In genomic region chr10:28721318-28721717, GRCh38 we compare ENCODE assay signal across 18 cellular contexts. TPM values are rescaled to one million over a fixed set of nuclear protein-coding genes. Genes with fewer than 3 reads are reported as not detected.
DNase-seq lines count a peak whose midpoint lies in the region; ATAC-seq and TF ChIP-seq lines count a peak whose summit lies in the region.
"Had no signal": no experiment of that assay in that cellular context is flagged by ENCODE, and none has a peak within 500 bp of the region (broad histone marks: within the 10 kb centered on the region; RNA-seq: fewer than 3 reads in every experiment).

No MANE protein-coding gene starts in this region.

- no peak overlapping the region for H3K27ac Mint-ChIP-seq in activated T-cell treated with anti-CD3 and anti-CD28 coated beads, Interleukin-2, amount 50 U/mL, for 72 hours
- H3K27ac Mint-ChIP-seq in WTC11: no peak overlapping the region
- H3K27ac Mint-ChIP-seq: activated CD8-positive, alpha-beta memory T cell treated with anti-CD3 and anti-CD28 coated beads, Interleukin-2, amount 10 ng/mL, durations not matched to agents 7 days and 5 days; CD4-positive, alpha-beta T cell had no signal

- DNase-seq in activated T-cell treated with anti-CD3 and anti-CD28 coated beads, Interleukin-2, amount 50 U/mL, for 72 hours: no peak
- DNase-seq in activated T-cell treated with anti-CD3 and anti-CD28 coated beads for 4 hours: no peak
- DNase-seq in WTC11 (ENCODE audit: low spot score): no peak
- DNase-seq in GM10266 (ENCODE audit: extremely low spot score): no peak
- DNase-seq in colonic mucosa: no peak
- DNase-seq: activated CD4-positive, CD25-positive, alpha-beta regulatory T cell; activated CD8-positive, alpha-beta memory T cell treated with anti-CD3 and anti-CD28 coated beads, Interleukin-2, amount 10 ng/mL, durations not matched to agents 7 days and 5 days; CD4-positive, alpha-beta T cell; esophagus squamous epithelium; NCI-H226; SIG-M5; T-helper 2 cell had no signal

- peak overlapping the region; percentile 69; the same call in 1 of the 2 replicates for H3K9ac ChIP-seq in iPS-20b (ENCODE audit: low read depth, low read length)
- H3K9ac ChIP-seq in skeletal muscle satellite cell (ENCODE audit: low read depth, low read length): no peak overlapping the region
- no peak overlapping the region for H3K9ac ChIP-seq in colonic mucosa (ENCODE audit: low read depth in 2 of 2, low read length in 2 of 2)
- H3K9ac ChIP-seq: KMS-11 had no signal

- H3K9me3 ChIP-seq in iPS-20b (ENCODE audit: insufficient read depth, low read depth, low read length) (no peaks in the 10 kb centered on the region), skeletal muscle satellite cell (replicated peaks; ENCODE audit: low read length) (no peaks in the 10 kb centered on the region), colonic mucosa (no peaks in the 10 kb centered on the region)
- H3K9me3 ChIP-seq: esophagus squamous epithelium, prostate gland had no signal

- peaks cover 54% of the 10 kb centered on the region for H3K27me3 Mint-ChIP-seq in activated T-cell treated with anti-CD3 and anti-CD28 coated beads, Interleukin-2, amount 50 U/mL, for 72 hours (ENCODE audit: low read depth)
- H3K27me3 Mint-ChIP-seq in WTC11 (ENCODE audit: low read depth): peaks cover 28% of the 10 kb centered on the region

- H3K4me1 ChIP-seq in iPS-20b (ENCODE audit: insufficient read depth, low read length) (peaks cover 8% of the 10 kb centered on the region), skeletal muscle satellite cell (ENCODE audit: control insufficient read depth, insufficient read depth, low read length) (peaks cover 21% of the 10 kb centered on the region), colonic mucosa (no peaks in the 10 kb centered on the region)
- H3K4me1 ChIP-seq: prostate gland had no signal

- H3K4me3 ChIP-seq in iPS-20b (ENCODE audit: low read length): peak overlapping the region; percentile 81
- H3K4me3 ChIP-seq in skeletal muscle satellite cell (ENCODE audit: low read length): no peak overlapping the region
- no peak overlapping the region for H3K4me3 ChIP-seq in colonic mucosa

- no peak for TF ChIP-seq CTCF in WTC11 (IDR thresholded peaks at IDR 0.05)
- TF ChIP-seq CTCF in GM10266 (IDR thresholded peaks at IDR 0.05; ENCODE audit: control insufficient read depth, insufficient read depth, low read depth, missing control alignments): no peak
- no peak for TF ChIP-seq CTCF in colonic mucosa (IDR thresholded peaks at IDR 0.05)

- no peaks in the 10 kb centered on the region for H3K9me3 Mint-ChIP-seq in activated T-cell treated with anti-CD3 and anti-CD28 coated beads, Interleukin-2, amount 50 U/mL, for 72 hours
- peaks cover 7% of the 10 kb centered on the region for H3K9me3 Mint-ChIP-seq in WTC11
- H3K9me3 Mint-ChIP-seq: CD4-positive, alpha-beta T cell; stimulated activated naive CD8-positive, alpha-beta T cell treated with anti-CD3 and anti-CD28 coated beads, Interleukin-15, amount 100 ng/mL, for 72 hours had no signal

- POLR2A ChIA-PET in WTC11 (lab: Charles Lee): no interaction called here

- H3K27me3 ChIP-seq in iPS-20b (ENCODE audit: insufficient read depth, low read length): peaks cover 35% of the 10 kb centered on the region
- H3K27me3 ChIP-seq in skeletal muscle satellite cell (ENCODE audit: control insufficient read depth, insufficient read depth, low read length): no peaks in the 10 kb centered on the region
- H3K27me3 ChIP-seq in colonic mucosa: peaks cover 13% of the 10 kb centered on the region

- peak overlapping the region; percentile 86 for H3K4me2 ChIP-seq in skeletal muscle satellite cell (ENCODE audit: low read length)
- H3K4me2 ChIP-seq: KMS-11 had no signal

- intact Hi-C loops in colonic mucosa (cut with DNase I): no loop called here

- peaks cover 9% of the 10 kb centered on the region for H3K4me1 Mint-ChIP-seq in activated T-cell treated with anti-CD3 and anti-CD28 coated beads, Interleukin-2, amount 50 U/mL, for 72 hours (ENCODE audit: low read depth)
- H3K4me1 Mint-ChIP-seq in WTC11: peaks cover 17% of the 10 kb centered on the region

- ATAC-seq in activated T-cell treated with anti-CD3 and anti-CD28 coated beads, Interleukin-2, amount 50 U/mL, for 72 hours (replicated peaks in 1 of 2): no peak
- no peak for ATAC-seq in WTC11
- ATAC-seq in HG02885 (IDR thresholded peaks at IDR 0.05; ENCODE audit: poor library complexity, unreplicated experiment): no peak
- ATAC-seq: activated CD8-positive, alpha-beta memory T cell treated with anti-CD3 and anti-CD28 coated beads, Interleukin-2, amount 10 ng/mL, durations not matched to agents 7 days and 5 days had no signal

- H3K4me3 Mint-ChIP-seq in activated T-cell treated with anti-CD3 and anti-CD28 coated beads, Interleukin-2, amount 50 U/mL, for 72 hours: peak overlapping the region; percentile 68
- peak overlapping the region; percentile 74 for H3K4me3 Mint-ChIP-seq in WTC11

- CTCF ChIA-PET in WTC11 (lab: Charles Lee): interaction anchor here (0.6 to 1.9 kb wide), 9 partner anchors 11 to 270 kb away, joined by 3 to 7 read pairs (median 4); partner anchors contain the start of gene BAMBI

- H3K36me3 ChIP-seq in iPS-20b (ENCODE audit: insufficient read depth, low read depth, low read length): no peaks in the 10 kb centered on the region
- H3K36me3 ChIP-seq in skeletal muscle satellite cell (ENCODE audit: insufficient read depth, low read length): no peaks in the 10 kb centered on the region
- H3K36me3 ChIP-seq in colonic mucosa: no peaks in the 10 kb centered on the region
- H3K36me3 ChIP-seq: esophagus squamous epithelium, prostate gland had no signal

- H3K27ac ChIP-seq in iPS-20b (ENCODE audit: low read length) (no peak overlapping the region), colonic mucosa (no peak overlapping the region)
- H3K27ac ChIP-seq: esophagus squamous epithelium, KMS-11, prostate gland had no signal

- H3K36me3 Mint-ChIP-seq in activated T-cell treated with anti-CD3 and anti-CD28 coated beads, Interleukin-2, amount 50 U/mL, for 72 hours (ENCODE audit: insufficient read depth in 2 of 2): no peaks in the 10 kb centered on the region
- 0 out of 2 replicates have a peak, but pooled peaks cover 1% of the 10 kb centered on the region for H3K36me3 Mint-ChIP-seq in WTC11
- H3K36me3 Mint-ChIP-seq: activated CD8-positive, alpha-beta memory T cell treated with anti-CD3 and anti-CD28 coated beads, Interleukin-2, amount 10 ng/mL, durations not matched to agents 7 days and 5 days had no signal

TF ChIP-seq in WTC11, 78 proteins besides CTCF, POLR2A, EP300 and RAD21 (continues in another document):
- TF ChIP-seq TCF7 (CRISPR knock-in tag; IDR thresholded peaks at IDR 0.05; ENCODE audit: low read depth) (no peak), ATF6 (CRISPR knock-in tag; IDR thresholded peaks at IDR 0.05) (no peak), MAX (CRISPR knock-in tag; IDR thresholded peaks at IDR 0.05) (no peak), ZSCAN18 (CRISPR knock-in tag; IDR thresholded peaks at IDR 0.05) (no peak), E2F1 (CRISPR knock-in tag; IDR thresholded peaks at IDR 0.05) (no peak), MLX (CRISPR knock-in tag; IDR thresholded peaks at IDR 0.05) (no peak)

RNA-seq across cellular contexts. Expression of gene BAMBI, which starts 44.0 kb away (rescaled TPM):
- under 1 TPM; 0.17 to 0.32 TPM for total RNA-seq in activated T-cell treated with anti-CD3 and anti-CD28 coated beads, Interleukin-2, amount 50 U/mL, for 72 hours
- total RNA-seq in WTC11 (2021): 26.4 to 29.0 TPM (median 27.4 TPM) in 3 replicates
- 1.5 TPM in 2 replicates for total RNA-seq in skeletal muscle satellite cell (2012; rRNA removed)
- total RNA-seq in colonic mucosa: 1 to 10 TPM; 3.1 to 4.6 TPM
